ENCODE assay signal across 24 cellular contexts in the genomic region with DNA sequence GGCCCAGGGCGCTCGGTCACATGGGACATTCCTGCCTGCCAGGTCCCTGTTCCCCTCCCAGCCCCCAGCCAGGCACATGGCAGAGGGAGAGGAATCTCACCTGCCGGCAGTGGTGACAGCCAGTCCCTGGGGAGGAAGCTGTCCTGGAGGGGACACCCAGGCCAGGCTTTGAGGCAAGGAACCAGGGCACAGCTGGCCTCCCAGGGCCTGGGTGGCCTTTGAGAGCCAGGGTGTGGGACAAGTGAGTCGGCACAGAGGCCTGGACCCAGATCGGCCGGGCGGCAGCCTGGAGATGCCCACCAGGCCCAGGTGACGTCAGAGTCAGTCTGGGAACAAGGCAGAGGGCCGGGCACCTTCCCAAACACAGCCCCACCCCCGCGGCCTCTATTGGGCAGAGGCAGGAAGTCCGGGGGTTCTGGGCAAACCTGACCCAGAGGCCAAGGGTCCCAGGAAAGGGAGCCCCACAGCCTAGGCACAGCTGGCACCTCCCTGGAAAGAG.
A peak's percentile ranks its signal among the peaks of the same experiment; 100 is the strongest.
DNase-seq lines count a peak whose midpoint lies in the region; ATAC-seq, FAIRE-seq and TF ChIP-seq lines count a peak whose summit lies in the region.
"Had no signal": no experiment of that assay in that cellular context is flagged by ENCODE, and none has a peak within 500 bp of the region (broad histone marks: within the 10 kb centered on the region; RNA-seq: fewer than 3 reads in every experiment).

No MANE protein-coding gene starts in this region.

- H2AFZ ChIP-seq in H1 (ENCODE audit: low read length): no peak overlapping the region
- H2AFZ ChIP-seq in neuronal stem cell (ENCODE audit: low read length): no peak overlapping the region

- peaks cover 10% of the 10 kb centered on the region for H3K23me2 ChIP-seq in H1 (ENCODE audit: low read depth, low read length)

- H2BK15ac ChIP-seq in H1 (ENCODE audit: low read length) (no peak overlapping the region), neuronal stem cell (ENCODE audit: low read length) (no peak overlapping the region)

- no peak overlapping the region for H4K5ac ChIP-seq in H1 (ENCODE audit: insufficient read length, low read depth, low read length)

- H3K4me3 ChIP-seq in right cardiac atrium (ENCODE audit: low read length) (no peak overlapping the region), left ventricle myocardium inferior (no peak overlapping the region), H1 (ENCODE audit: extremely low read depth in 1 of 4, insufficient read depth in 2 of 4, low read depth in 3 of 4, low read length in 4 of 4) (no peak overlapping the region), neuronal stem cell (ENCODE audit: low read length in 2 of 2) (no peak overlapping the region)
- H3K4me3 ChIP-seq: A549 had no signal

- TF ChIP-seq POLR2A in H1 (IDR thresholded peaks at IDR 0.05; ENCODE audit: control extremely low read depth in 1 of 2, low read depth in 2 of 2, low read length in 2 of 2): no peak

- DNase-seq in right cardiac atrium: peak; percentile 10 to 41 (median 36)
- no peak for DNase-seq in left ventricle myocardium inferior
- no peak for DNase-seq in CD14-positive monocyte (ENCODE audit: low spot score)
- no peak for DNase-seq in H1 (ENCODE audit: low read depth in 1 of 2, low spot score in 2 of 2)
- DNase-seq in neuronal stem cell (ENCODE audit: low spot score): no peak
- DNase-seq in foreskin melanocyte: no peak
- DNase-seq in DMS 273 (lab: John Stamatoyannopoulos, UW; ENCODE audit: unreplicated experiment): no peak
- DNase-seq: 8988T; ACHN; AML-193; BE2C; C1 segment of cervical spinal cord; Calu3; CD4-positive, CD25-positive, alpha-beta regulatory T cell; CD8-positive, alpha-beta T cell; DMS153; DND-41; GOT3; H7; HCEC 1CT had no signal

- POLR2A ChIA-PET in H1 (lab: Charles Lee; ENCODE audit: partially characterized antibody): no interaction called here

- no peak overlapping the region for H2BK5ac ChIP-seq in H1 (ENCODE audit: low read depth, low read length)
- no peak overlapping the region for H2BK5ac ChIP-seq in neuronal stem cell (ENCODE audit: low read length)

- H3K9me3 Mint-ChIP-seq in CD14-positive monocyte: peaks cover 0 to 1% (median 0%) of the 10 kb centered on the region in 7 donors
- H3K9me3 Mint-ChIP-seq in stimulated activated memory B cell treated with anti-CD40 and anti-IgM and Interleukin-4, amounts not matched to agents 10 μg/mL and 1 μg/mL and 100 μg/mL, for 72 hours: no peaks in the 10 kb centered on the region
- H3K9me3 Mint-ChIP-seq: CD4-positive, CD25-positive, alpha-beta regulatory T cell; CD8-positive, alpha-beta T cell had no signal

- peaks cover 0 to 6% of the 10 kb centered on the region in 2 experiments for H4K20me1 ChIP-seq in H1 (replicated peaks in 1 of 2; ENCODE audit: control insufficient read depth in 1 of 2, insufficient read depth in 2 of 2, low read length in 2 of 2)

- H3K4ac ChIP-seq in H1 (replicated peaks; ENCODE audit: insufficient read length, low read depth, low read length) (no peak overlapping the region), neuronal stem cell (ENCODE audit: low read length) (no peak overlapping the region)

- no peak overlapping the region for H2BK20ac ChIP-seq in H1 (ENCODE audit: low read length)

- H3K4me2 ChIP-seq in H1 (ENCODE audit: insufficient read depth in 1 of 2, low read depth in 2 of 2, low read length in 2 of 2) (no peak overlapping the region), neuronal stem cell (ENCODE audit: insufficient read depth, low read length, poor library complexity, severe bottlenecking) (no peak overlapping the region)
- H3K4me2 ChIP-seq: A549 had no signal

- no peak for ATAC-seq in right cardiac atrium
- no peak for ATAC-seq in stimulated activated memory B cell treated with anti-CD40 and anti-IgM and Interleukin-4, amounts not matched to agents 10 μg/mL and 1 μg/mL and 100 μg/mL, for 72 hours
- ATAC-seq: A549; CD8-positive, alpha-beta T cell had no signal

- no peak for FAIRE-seq in H1 (lab: Jason Lieb, UNC)
- FAIRE-seq: A549, G401.6, GM12892 had no signal

- H3K9me3 ChIP-seq in right cardiac atrium (ENCODE audit: control insufficient read depth, low read length): no peaks in the 10 kb centered on the region
- H3K9me3 ChIP-seq in left ventricle myocardium inferior (replicated peaks): no peaks in the 10 kb centered on the region
- peaks cover 0 to 5% of the 10 kb centered on the region in 2 experiments; a peak in 1 of 4 replicates for H3K9me3 ChIP-seq in H1 (ENCODE audit: insufficient read depth in 2 of 2, low read depth in 1 of 2, low read length in 1 of 2)
- H3K9me3 ChIP-seq in neuronal stem cell (replicated peaks in 1 of 2; ENCODE audit: control insufficient read depth in 2 of 2, insufficient read depth in 1 of 2, low read depth in 1 of 2, low read length in 2 of 2): peaks cover 0 to 3% of the 10 kb centered on the region in 2 donors
- H3K9me3 ChIP-seq: BE2C had no signal

- H3K4me1 ChIP-seq in right cardiac atrium (ENCODE audit: control insufficient read depth, insufficient read depth, low read length): no peaks in the 10 kb centered on the region
- peaks cover 17% of the 10 kb centered on the region for H3K4me1 ChIP-seq in left ventricle myocardium inferior
- H3K4me1 ChIP-seq in H1 (replicated peaks in 1 of 4; ENCODE audit: control insufficient read depth in 3 of 4, insufficient read depth in 4 of 4, low read length in 3 of 4): no peaks in the 10 kb centered on the region
- peaks cover 3 to 9% of the 10 kb centered on the region in 2 donors for H3K4me1 ChIP-seq in neuronal stem cell (ENCODE audit: control insufficient read depth in 2 of 2, insufficient read depth in 1 of 2, low read depth in 1 of 2, low read length in 2 of 2)
- H3K4me1 ChIP-seq: BE2C had no signal

- H3K23ac ChIP-seq in H1 (ENCODE audit: insufficient read length) (no peak overlapping the region), neuronal stem cell (ENCODE audit: low read depth, low read length, poor library complexity) (peak overlapping the region; percentile 10)

- H3K14ac ChIP-seq in H1 (ENCODE audit: insufficient read length) (no peak overlapping the region), neuronal stem cell (ENCODE audit: low read length) (no peak overlapping the region)

- peak overlapping the region in 4 of 7 donors; percentile 42 to 73 (median 58) for H3K27ac Mint-ChIP-seq in CD14-positive monocyte
- H3K27ac Mint-ChIP-seq in stimulated activated memory B cell treated with anti-CD40 and anti-IgM and Interleukin-4, amounts not matched to agents 10 μg/mL and 1 μg/mL and 100 μg/mL, for 72 hours: no peak overlapping the region
- H3K27ac Mint-ChIP-seq: CD4-positive, CD25-positive, alpha-beta regulatory T cell; CD8-positive, alpha-beta T cell had no signal

- no peaks in the 10 kb centered on the region for H3K79me2 ChIP-seq in H1 (ENCODE audit: control insufficient read depth in 1 of 2, insufficient read depth in 2 of 2, low read length in 2 of 2)

- no peaks in the 10 kb centered on the region for H3K27me3 ChIP-seq in right cardiac atrium (ENCODE audit: control insufficient read depth, insufficient read depth)
- peaks cover 35% of the 10 kb centered on the region for H3K27me3 ChIP-seq in left ventricle myocardium inferior (ENCODE audit: low read depth)
- H3K27me3 ChIP-seq in H1 (replicated peaks in 1 of 4; ENCODE audit: control insufficient read depth in 3 of 4, extremely low read depth in 1 of 4, insufficient read depth in 3 of 4, low read length in 3 of 4): no peaks in the 10 kb centered on the region
- H3K27me3 ChIP-seq in neuronal stem cell (ENCODE audit: control insufficient read depth in 3 of 3, insufficient read depth in 3 of 3, low read depth in 1 of 3, low read length in 3 of 3): peaks cover 0 to 12% (median 0%) of the 10 kb centered on the region in 3 experiments
- H3K27me3 ChIP-seq: BE2C had no signal

- no peak overlapping the region for H3K18ac ChIP-seq in H1 (ENCODE audit: extremely low read depth, low read length)
- H3K18ac ChIP-seq in neuronal stem cell (ENCODE audit: low read length): peak overlapping the region; percentile 86

- TF ChIP-seq CTCF in left ventricle myocardium inferior (IDR thresholded peaks at IDR 0.05; ENCODE audit: borderline replicate concordance): no peak
- TF ChIP-seq CTCF in CD14-positive monocyte (IDR thresholded peaks at IDR 0.05): no peak
- TF ChIP-seq CTCF in H1 (IDR thresholded peaks at IDR 0.05; ENCODE audit: control extremely low read depth in 1 of 3, insufficient read depth in 1 of 3, low read depth in 1 of 3, low read length in 3 of 3): no peak

- H3K27ac ChIP-seq in right cardiac atrium (ENCODE audit: low read length) (no peak overlapping the region), left ventricle myocardium inferior (replicated peaks) (no peak overlapping the region), H1 (ENCODE audit: low read depth, low read length) (no peak overlapping the region), neuronal stem cell (replicated peaks; ENCODE audit: low read length) (no peak overlapping the region)
- H3K27ac ChIP-seq: A549 had no signal

- CTCF ChIA-PET in H1 (lab: Charles Lee; ENCODE audit: partially characterized antibody): interaction anchor here (1.0 kb wide), 1 partner anchor 13 kb away, joined by 5 read pairs; no protein-coding TSS in a partner anchor

- peaks cover 24% of the 10 kb centered on the region for H3K4me1 Mint-ChIP-seq in CD14-positive monocyte
- no peaks in the 10 kb centered on the region for H3K4me1 Mint-ChIP-seq in stimulated activated memory B cell treated with anti-CD40 and anti-IgM and Interleukin-4, amounts not matched to agents 10 μg/mL and 1 μg/mL and 100 μg/mL, for 72 hours
- H3K4me1 Mint-ChIP-seq: CD4-positive, CD25-positive, alpha-beta regulatory T cell had no signal

- H4K8ac ChIP-seq in H1 (ENCODE audit: extremely low read depth, insufficient read depth, low read length) (peak overlapping the region; percentile 86), neuronal stem cell (ENCODE audit: low read depth, low read length) (no peak overlapping the region)

- H3K27me3 Mint-ChIP-seq in CD14-positive monocyte (ENCODE audit: low read depth in 3 of 3): peaks cover 2 to 10% (median 8%) of the 10 kb centered on the region in 3 donors
- H3K27me3 Mint-ChIP-seq in stimulated activated memory B cell treated with anti-CD40 and anti-IgM and Interleukin-4, amounts not matched to agents 10 μg/mL and 1 μg/mL and 100 μg/mL, for 72 hours: peaks cover 14% of the 10 kb centered on the region

- WGBS in right cardiac atrium: 81% methylated on average over 12 of the region's 12 CpGs
- 82% methylated on average over 8 of the region's 12 CpGs; no CpG with 5 or more reads in 1 of the 2 experiments for WGBS in H1 (ENCODE audit: extremely low coverage in 1 of 2, insufficient coverage in 1 of 2, insufficient read length in 1 of 2, insufficient replicate concordance in 2 of 2, low coverage in 1 of 2, low lambda C conversion rate in 2 of 2, missing lambda C conversion rate in 1 of 2), 2 experiments
- no CpG with 5 or more reads among the region's 12 CpGs for WGBS in neuronal stem cell (ENCODE audit: extremely low coverage in 2 of 2, insufficient read length in 2 of 2, insufficient replicate concordance in 1 of 2), 2 donors

- H3K36me3 ChIP-seq in left ventricle myocardium inferior (no peaks in the 10 kb centered on the region), H1 (ENCODE audit: control insufficient read depth in 2 of 4, insufficient read depth in 4 of 4, low read length in 3 of 4) (no peaks in the 10 kb centered on the region; a peak in 1 of 8 replicates), neuronal stem cell (replicated peaks in 1 of 2; ENCODE audit: control insufficient read depth in 2 of 2, insufficient read depth in 2 of 2, low read length in 2 of 2) (no peaks in the 10 kb centered on the region)
- H3K36me3 ChIP-seq: BE2C had no signal

- H3K56ac ChIP-seq in H1 (replicated peaks; ENCODE audit: insufficient read length, low read depth, low read length): no peak overlapping the region

- no peak overlapping the region for H2AK5ac ChIP-seq in H1 (ENCODE audit: low read depth, low read length)
- peak overlapping the region; percentile 82 for H2AK5ac ChIP-seq in neuronal stem cell (ENCODE audit: low read depth, low read length)

- H3K79me1 ChIP-seq in H1 (ENCODE audit: low read depth, low read length) (no peaks in the 10 kb centered on the region), neuronal stem cell (ENCODE audit: low read depth, low read length) (no peaks in the 10 kb centered on the region)

- H2BK120ac ChIP-seq in H1 (replicated peaks; ENCODE audit: low read depth, low read length) (no peak overlapping the region), neuronal stem cell (ENCODE audit: low read depth, low read length) (no peak overlapping the region)

- no peak for TF ChIP-seq EP300 in H1 (IDR thresholded peaks at IDR 0.05; ENCODE audit: borderline replicate concordance in 1 of 2, low read depth in 2 of 2, low read length in 2 of 2)

- no peak overlapping the region for H3K9ac ChIP-seq in H1 (replicated peaks in 1 of 4; ENCODE audit: extremely low read depth in 1 of 4, low read depth in 3 of 4, low read length in 3 of 4)
- H3K9ac ChIP-seq in neuronal stem cell (ENCODE audit: low read depth, low read length, poor library complexity): no peak overlapping the region

- H3K36me3 Mint-ChIP-seq in CD14-positive monocyte: no peaks in the 10 kb centered on the region
- no peaks in the 10 kb centered on the region for H3K36me3 Mint-ChIP-seq in stimulated activated memory B cell treated with anti-CD40 and anti-IgM and Interleukin-4, amounts not matched to agents 10 μg/mL and 1 μg/mL and 100 μg/mL, for 72 hours
- H3K36me3 Mint-ChIP-seq: CD4-positive, CD25-positive, alpha-beta regulatory T cell; CD8-positive, alpha-beta T cell had no signal

- no peak overlapping the region for H3K4me3 Mint-ChIP-seq in CD14-positive monocyte
- H3K4me3 Mint-ChIP-seq in stimulated activated memory B cell treated with anti-CD40 and anti-IgM and Interleukin-4, amounts not matched to agents 10 μg/mL and 1 μg/mL and 100 μg/mL, for 72 hours: no peak overlapping the region
- H3K4me3 Mint-ChIP-seq: CD4-positive, CD25-positive, alpha-beta regulatory T cell; CD8-positive, alpha-beta T cell had no signal

- H2BK12ac ChIP-seq in H1 (ENCODE audit: low read depth, low read length): no peak overlapping the region
- peak overlapping the region; percentile 76 for H2BK12ac ChIP-seq in neuronal stem cell (ENCODE audit: low read length)

- H4K91ac ChIP-seq in H1 (replicated peaks; ENCODE audit: insufficient read length, low read length) (no peak overlapping the region), neuronal stem cell (ENCODE audit: low read depth, low read length, poor library complexity) (no peak overlapping the region)

- intact Hi-C loops in right cardiac atrium (cut with DNase I) (no loop called here), left ventricle myocardium inferior (cut with micrococcal nuclease) (no loop called here), CD14-positive monocyte (cut with micrococcal nuclease) (no loop called here)

- no peak for TF ChIP-seq RAD21 in H1 (IDR thresholded peaks at IDR 0.05 in 1 of 2, conservative IDR thresholded peaks at IDR 0.05 in 1 of 2; ENCODE audit: low read depth in 2 of 2, low read length in 2 of 2)

Comparison
In these comparisons a context has a peak if more than half of its experiments do, and no peak if none do; other contexts are left out.
1. DNase-seq: peak in right cardiac atrium (3 of 3); none in left ventricle myocardium inferior (single experiment), CD14-positive monocyte (single experiment), H1 (0 of 2), neuronal stem cell (single experiment), foreskin melanocyte (single experiment) and DMS 273 (single experiment).